Comparison of ENCODE assay signal across 20 cellular contexts in the genomic region with DNA sequence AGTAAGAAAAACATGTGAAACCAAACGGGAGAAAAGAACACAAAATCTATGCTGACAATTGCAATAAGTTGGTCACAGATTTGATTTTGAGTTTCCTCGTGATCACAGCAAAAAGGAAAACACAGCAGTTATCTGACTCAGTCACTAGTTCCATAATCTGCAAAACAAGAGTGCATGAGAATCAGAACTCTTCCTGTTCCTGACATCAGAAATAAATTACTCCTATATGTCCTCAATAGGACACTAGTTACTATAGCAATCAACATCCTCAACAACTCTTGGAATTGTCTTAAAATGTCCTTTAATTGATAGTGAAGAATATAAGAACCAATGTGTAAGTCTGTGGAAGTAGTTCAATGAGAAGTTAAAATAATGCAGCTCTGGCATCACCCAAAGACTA.
DNase-seq lines count a peak whose midpoint lies in the region; ATAC-seq, FAIRE-seq and TF ChIP-seq lines count a peak whose summit lies in the region.
"Had no signal": no experiment of that assay in that cellular context is flagged by ENCODE, and none has a peak within 500 bp of the region (broad histone marks: within the 10 kb centered on the region; RNA-seq: fewer than 3 reads in every experiment).

No MANE protein-coding gene starts in this region.

- H3K4me2 ChIP-seq in endothelial cell of umbilical vein (ENCODE audit: insufficient read depth, low read length) (no peak overlapping the region), osteoblast (ENCODE audit: insufficient read depth, low read length) (no peak overlapping the region)
- H3K4me2 ChIP-seq: A549; BLaER1 treated with 17β-estradiol and CSF1 and Interleukin-3, amounts not matched to agents 10 nM and 100 nM had no signal

- TF ChIP-seq CTCF in HEK293 (tag by site-specific recombination; IDR thresholded peaks at IDR 0.05) (no peak), endothelial cell of umbilical vein (IDR thresholded peaks at IDR 0.05; ENCODE audit: extremely low read depth in 1 of 2, insufficient read depth in 1 of 2, low read depth in 1 of 2, low read length in 2 of 2) (no peak), osteoblast (IDR thresholded peaks at IDR 0.05; ENCODE audit: extremely low read depth, low read depth, low read length) (no peak)

- no peak for FAIRE-seq in endothelial cell of umbilical vein (lab: Jason Lieb, UNC)
- FAIRE-seq: A549, D721Med, G401.6, GM12891, GM19239 had no signal

- H3K27me3 ChIP-seq in endothelial cell of umbilical vein (ENCODE audit: control insufficient read depth in 2 of 2, insufficient read depth in 2 of 2, low read length in 2 of 2) (no peaks in the 10 kb centered on the region), osteoblast (ENCODE audit: insufficient read depth, low read length) (no peaks in the 10 kb centered on the region)
- H3K27me3 ChIP-seq: BLaER1 treated with 17β-estradiol and CSF1 and Interleukin-3, amounts not matched to agents 10 nM and 100 nM had no signal

- dilution Hi-C loops in endothelial cell of umbilical vein (cut with MboI; ENCODE audit: extremely low pct_ligation_motif_present, low sequenced_read_pairs), result no loop called here

- no peaks in the 10 kb centered on the region for H3K9me1 ChIP-seq in endothelial cell of umbilical vein (replicated peaks; ENCODE audit: control insufficient read depth, extremely low read depth, insufficient read depth, low read length)

- H2AFZ ChIP-seq in endothelial cell of umbilical vein (ENCODE audit: low read depth, low read length) (no peak overlapping the region), osteoblast (ENCODE audit: low read length) (no peak overlapping the region)

- H3K36me3 ChIP-seq in HEK293 (ENCODE audit: control insufficient read depth in 2 of 2, insufficient read depth in 1 of 2, low read length in 2 of 2), result no peaks in the 10 kb centered on the region
- no peaks in the 10 kb centered on the region for H3K36me3 ChIP-seq in endothelial cell of umbilical vein (ENCODE audit: control insufficient read depth in 2 of 2, extremely low read depth in 1 of 2, insufficient read depth in 2 of 2, low read length in 2 of 2)
- H3K36me3 ChIP-seq in osteoblast (ENCODE audit: insufficient read depth, low read length), result no peaks in the 10 kb centered on the region
- H3K36me3 ChIP-seq: BLaER1 treated with 17β-estradiol and CSF1 and Interleukin-3, amounts not matched to agents 10 nM and 100 nM had no signal

- H3K4me1 ChIP-seq in HEK293 (ENCODE audit: control insufficient read depth, insufficient read depth, low read length) (no peaks in the 10 kb centered on the region), endothelial cell of umbilical vein (ENCODE audit: control insufficient read depth, extremely low read depth, insufficient read depth, low read length) (no peaks in the 10 kb centered on the region), osteoblast (ENCODE audit: insufficient read depth, low read length) (no peaks in the 10 kb centered on the region)
- H3K4me1 ChIP-seq: A549; BLaER1 treated with 17β-estradiol and CSF1 and Interleukin-3, amounts not matched to agents 10 nM and 100 nM; Caco-2 had no signal

- BruUV-seq in endothelial cell of umbilical vein (replicated peaks; lab: Mats Ljungman, UMichigan), result no TSS peak

- ATAC-seq in GM19452 (IDR thresholded peaks at IDR 0.05; ENCODE audit: unreplicated experiment) (no peak), HG03378 (IDR thresholded peaks at IDR 0.05; ENCODE audit: unreplicated experiment) (no peak)
- ATAC-seq: A549; CD8-positive, alpha-beta T cell had no signal

- intact Hi-C loops in endothelial cell of umbilical vein (cut with micrococcal nuclease), result no loop called here

- no peaks in the 10 kb centered on the region for H4K20me1 ChIP-seq in endothelial cell of umbilical vein (replicated peaks; ENCODE audit: control insufficient read depth, extremely low read depth, insufficient read depth, low read length)
- H4K20me1 ChIP-seq in osteoblast (ENCODE audit: insufficient read depth, low read length), result no peaks in the 10 kb centered on the region
- H4K20me1 ChIP-seq: BLaER1 treated with 17β-estradiol and CSF1 and Interleukin-3, amounts not matched to agents 10 nM and 100 nM had no signal

- H3K27ac ChIP-seq in HEK293 (ENCODE audit: extremely low read depth, low read depth, low read length) (no peak overlapping the region), endothelial cell of umbilical vein (ENCODE audit: insufficient read depth, low read depth, low read length) (no peak overlapping the region), osteoblast (ENCODE audit: low read depth, low read length) (no peak overlapping the region)
- H3K27ac ChIP-seq: 22Rv1; A549; BLaER1 treated with 17β-estradiol and CSF1 and Interleukin-3, amounts not matched to agents 10 nM and 100 nM; C4-2B had no signal

- POLR2A ChIA-PET in HEK293 (lab: Yijun Ruan, JAX) (no interaction called here), endothelial cell of umbilical vein (lab: Charles Lee) (no interaction called here)

- CTCF ChIA-PET in HEK293 (lab: Yijun Ruan, JAX), result no interaction called here
- CTCF ChIA-PET in endothelial cell of umbilical vein (lab: Charles Lee), result no interaction called here

- H3K4me3 ChIP-seq in HEK293 (ENCODE audit: low read depth, low read length), result no peak overlapping the region
- no peak overlapping the region for H3K4me3 ChIP-seq in endothelial cell of umbilical vein (replicated peaks in 1 of 3; ENCODE audit: insufficient read depth in 1 of 3, low read depth in 1 of 3, low read length in 3 of 3)
- H3K4me3 ChIP-seq in osteoblast (ENCODE audit: insufficient read depth, low read length), result no peak overlapping the region
- H3K4me3 ChIP-seq: A549; BLaER1 treated with 17β-estradiol and CSF1 and Interleukin-3, amounts not matched to agents 10 nM and 100 nM had no signal

- TF ChIP-seq POLR2A in endothelial cell of umbilical vein (IDR thresholded peaks at IDR 0.05; ENCODE audit: low read depth, low read length), result no peak

- peaks cover 1% of the 10 kb centered on the region for H3K79me2 ChIP-seq in endothelial cell of umbilical vein (ENCODE audit: control insufficient read depth, insufficient read depth, low read length)
- H3K79me2 ChIP-seq in osteoblast (ENCODE audit: insufficient read depth, low read length), result no peaks in the 10 kb centered on the region

- peak; percentile 63 for DNase-seq in endothelial cell of umbilical vein (ENCODE audit: low read depth, low spot score)
- peak; percentile 32 for DNase-seq in osteoblast (ENCODE audit: insufficient read length, low spot score, missing footprints)
- DNase-seq: AML-193; Caco-2; Calu3; CD4-positive, alpha-beta T cell; CD8-positive, alpha-beta T cell; DMS79 treated with DMSO at 0.1 percent for 48 hours; GF-D8 had no signal

- H3K9me3 ChIP-seq in HEK293 (ENCODE audit: control insufficient read depth, insufficient read depth, low read depth, low read length) (no peaks in the 10 kb centered on the region), endothelial cell of umbilical vein (replicated peaks; ENCODE audit: control insufficient read depth, insufficient read depth, low read length) (no peaks in the 10 kb centered on the region), osteoblast (ENCODE audit: low read depth, low read length) (no peaks in the 10 kb centered on the region)
- H3K9me3 ChIP-seq: Caco-2 had no signal

- H3K9ac ChIP-seq in endothelial cell of umbilical vein (replicated peaks; ENCODE audit: extremely low read depth, insufficient read depth, low read length), result no peak overlapping the region
- H3K9ac ChIP-seq: BLaER1 treated with 17β-estradiol and CSF1 and Interleukin-3, amounts not matched to agents 10 nM and 100 nM had no signal

TF ChIP-seq in HEK293, 187 proteins besides CTCF, POLR2A, EP300 and RAD21:
- TF ChIP-seq ZNF23 (tag by site-specific recombination; IDR thresholded peaks at IDR 0.05; ENCODE audit: borderline replicate concordance) (no peak), SP3 (tag by site-specific recombination; IDR thresholded peaks at IDR 0.05) (no peak), ZNF214 (tag by site-specific recombination; IDR thresholded peaks at IDR 0.05; ENCODE audit: borderline replicate concordance) (peak; percentile 63; the same call in 1 of the 2 replicates), KLF1 (tag by site-specific recombination; IDR thresholded peaks at IDR 0.05) (no peak), ZNF221 (tag by site-specific recombination; IDR thresholded peaks at IDR 0.05; ENCODE audit: borderline replicate concordance) (no peak), ZNF558 (tag by site-specific recombination; IDR thresholded peaks at IDR 0.05) (no peak), ZNF239 (tag by site-specific recombination; IDR thresholded peaks at IDR 0.05) (no peak), IKZF3 (tag by site-specific recombination; IDR thresholded peaks at IDR 0.05) (no peak)

TF ChIP-seq in endothelial cell of umbilical vein, 7 proteins besides CTCF, POLR2A, EP300 and RAD21:
- TF ChIP-seq, protein P1, sequence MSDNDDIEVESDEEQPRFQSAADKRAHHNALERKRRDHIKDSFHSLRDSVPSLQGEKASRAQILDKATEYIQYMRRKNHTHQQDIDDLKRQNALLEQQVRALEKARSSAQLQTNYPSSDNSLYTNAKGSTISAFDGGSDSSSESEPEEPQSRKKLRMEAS (IDR thresholded peaks at IDR 0.05; ENCODE audit: insufficient read depth, insufficient read length), result no peak
- TF ChIP-seq MYC (IDR thresholded peaks at IDR 0.05; ENCODE audit: low read depth, low read length) (no peak), GATA2 (IDR thresholded peaks at IDR 0.05; ENCODE audit: insufficient read depth, insufficient read length, low read depth, low read length) (no peak), FOS (IDR thresholded peaks at IDR 0.05; ENCODE audit: borderline replicate concordance, insufficient read depth, low read length) (no peak), POLR2AphosphoS5 (IDR thresholded peaks at IDR 0.05; ENCODE audit: insufficient read depth, low read depth, low read length) (no peak), EZH2 (IDR thresholded peaks at IDR 0.05; ENCODE audit: borderline replicate concordance, low read depth, low read length, severe bottlenecking) (no peak), JUN (IDR thresholded peaks at IDR 0.05; ENCODE audit: borderline replicate concordance, insufficient read depth, insufficient read length, low read depth) (no peak)
